6 cellular contexts compared by ENCODE assay signal in genomic region chr16:10536328-10536727, GRCh38. TPM values are rescaled to one million over a fixed set of nuclear protein-coding genes. Genes with fewer than 3 reads are reported as not detected.
"Had no signal": no experiment of that assay in that cellular context is flagged by ENCODE, and none has a peak within 500 bp of the region (broad histone marks: within the 10 kb centered on the region; RNA-seq: fewer than 3 reads in every experiment).

No MANE protein-coding gene starts in this region.

RNA-seq across cellular contexts. Expression of gene EMP2, which starts 44.1 kb away (rescaled TPM):
- total RNA-seq: activated B cell treated with CpG ODN at 0.5 μM for 24 hours; activated CD4-positive, alpha-beta memory T cell treated with anti-CD3 and anti-CD28 coated beads, Interleukin-2, amount 10 ng/mL, durations not matched to agents 7 days and 5 days; activated CD4-positive, alpha-beta T cell treated with anti-CD3 and anti-CD28 coated beads, Interleukin-2, amount 10 ng/mL, durations not matched to agents 7 days and 5 days; activated naive CD4-positive, alpha-beta T cell treated with anti-CD3 and anti-CD28 coated beads for 36 hours; activated naive CD8-positive, alpha-beta T cell treated with anti-CD3 and anti-CD28 coated beads for 36 hours; T-helper 17 cell had no signal
